Comparison of ENCODE assay signal across 1 cellular context in genomic region chr6:26956601-26957184, GRCh38.
TF ChIP-seq lines count a peak whose summit lies in the region.
"Not testable (repeated sequence)": the region's sequence is repeated elsewhere in the genome, so short reads cannot be mapped to it uniquely, and the experiment has no call there.

No MANE protein-coding gene starts in this region.

TF ChIP-seq in HepG2, 621 proteins besides CTCF, POLR2A, EP300 and RAD21 (continued from another document and continues in another):
- TF ChIP-seq, protein P1, sequence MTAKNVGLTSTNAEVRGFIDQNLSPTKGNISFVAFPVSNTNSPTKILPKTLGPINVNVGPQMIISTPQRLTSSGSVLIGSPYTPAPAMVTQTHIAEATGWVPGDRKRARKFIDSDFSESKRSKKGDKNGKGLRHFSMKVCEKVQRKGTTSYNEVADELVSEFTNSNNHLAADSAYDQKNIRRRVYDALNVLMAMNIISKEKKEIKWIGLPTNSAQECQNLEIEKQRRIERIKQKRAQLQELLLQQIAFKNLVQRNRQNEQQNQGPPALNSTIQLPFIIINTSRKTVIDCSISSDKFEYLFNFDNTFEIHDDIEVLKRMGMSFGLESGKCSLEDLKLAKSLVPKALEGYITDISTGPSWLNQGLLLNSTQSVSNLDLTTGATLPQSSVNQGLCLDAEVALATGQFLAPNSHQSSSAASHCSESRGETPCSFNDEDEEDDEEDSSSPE (CRISPR knock-in tag; IDR thresholded peaks at IDR 0.05) = peak; percentile 74
- TF ChIP-seq MIER3 (CRISPR knock-in tag; IDR thresholded peaks at IDR 0.05; ENCODE audit: borderline replicate concordance) (peak; percentile 84; the same call in 1 of the 2 replicates), RBM39 (IDR thresholded peaks at IDR 0.05; ENCODE audit: low read depth, low read length, poor library complexity, severe bottlenecking) (peak; percentile 57), SP1 (CRISPR knock-in tag; IDR thresholded peaks at IDR 0.05) (0 out of 2 replicates have a peak, but pooled peaks have one; percentile 40), MED1 (CRISPR knock-in tag; IDR thresholded peaks at IDR 0.05) (peak; percentile 79), FOXA1 (CRISPR knock-in tag; IDR thresholded peaks at IDR 0.05) (peak; percentile 19; the same call in 1 of the 2 replicates), ZNF263 (CRISPR knock-in tag; IDR thresholded peaks at IDR 0.05) (peak; percentile 25; the same call in 1 of the 2 replicates), ZNF614 (CRISPR knock-in tag; IDR thresholded peaks at IDR 0.05; ENCODE audit: borderline replicate concordance) (peak; percentile 43; the same call in 1 of the 2 replicates), KMT2B (CRISPR knock-in tag; IDR thresholded peaks at IDR 0.05) (peak; percentile 85), PHF8 (CRISPR knock-in tag; IDR thresholded peaks at IDR 0.05) (peak; percentile 68), POGZ (CRISPR knock-in tag; IDR thresholded peaks at IDR 0.05) (peak; percentile 87), ARHGAP35 (CRISPR knock-in tag; IDR thresholded peaks at IDR 0.05; ENCODE audit: borderline replicate concordance) (peak; percentile 76; the same call in 1 of the 2 replicates), SRY (CRISPR knock-in tag; IDR thresholded peaks at IDR 0.05) (0 out of 2 replicates have a peak, but pooled peaks have one; percentile 71), SATB2 (CRISPR knock-in tag; IDR thresholded peaks at IDR 0.05) (peak; percentile 36; the same call in 1 of the 2 replicates), ELF1 (CRISPR knock-in tag; IDR thresholded peaks at IDR 0.05) (peak; percentile 85), GATAD2A (CRISPR knock-in tag; IDR thresholded peaks at IDR 0.05) (peak; percentile 80), ZNF160 (CRISPR knock-in tag; IDR thresholded peaks at IDR 0.05) (peak; percentile 61; the same call in 1 of the 2 replicates), MTA1 (CRISPR knock-in tag; IDR thresholded peaks at IDR 0.05; ENCODE audit: borderline replicate concordance) (peak; percentile 54; the same call in 1 of the 2 replicates), REST (IDR thresholded peaks at IDR 0.05; ENCODE audit: borderline replicate concordance in 1 of 2, low read depth in 1 of 2, low read length in 2 of 2) (peak in 1 of 2 experiments; percentile 21; a peak in 1 of 4 replicates), GABPA (IDR thresholded peaks at IDR 0.05; ENCODE audit: low read depth, low read length) (peak; percentile 62), GABPA (CRISPR knock-in tag; IDR thresholded peaks at IDR 0.05; ENCODE audit: low read depth) (peak; percentile 74), CCDC6 (CRISPR knock-in tag; IDR thresholded peaks at IDR 0.05) (peak; percentile 50; the same call in 1 of the 2 replicates), ZSCAN31 (CRISPR knock-in tag; IDR thresholded peaks at IDR 0.05; ENCODE audit: low read depth) (peak; percentile 55; the same call in 1 of the 2 replicates), ZFX (CRISPR knock-in tag; IDR thresholded peaks at IDR 0.05; ENCODE audit: low read depth) (peak; percentile 65), RFXAP (CRISPR knock-in tag; IDR thresholded peaks at IDR 0.05; ENCODE audit: borderline replicate concordance) (peak; percentile 82), ZNF281 (CRISPR knock-in tag; IDR thresholded peaks at IDR 0.05; ENCODE audit: borderline replicate concordance) (peak; percentile 67), TAF1 (CRISPR knock-in tag; IDR thresholded peaks at IDR 0.05) (peak; percentile 71), MAX (IDR thresholded peaks at IDR 0.05) (peak; percentile 41; the same call in 1 of the 2 replicates), NFKB2 (CRISPR knock-in tag; IDR thresholded peaks at IDR 0.05; ENCODE audit: borderline replicate concordance) (peak; percentile 65; the same call in 1 of the 2 replicates), MYC (CRISPR knock-in tag; IDR thresholded peaks at IDR 0.05; ENCODE audit: borderline replicate concordance) (peak; percentile 86), ZNF766 (CRISPR knock-in tag; IDR thresholded peaks at IDR 0.05; ENCODE audit: borderline replicate concordance) (0 out of 2 replicates have a peak, but pooled peaks have one; percentile 79), BCL6 (CRISPR knock-in tag; IDR thresholded peaks at IDR 0.05) (peak; percentile 56; the same call in 1 of the 2 replicates), ZNF12 (CRISPR knock-in tag; IDR thresholded peaks at IDR 0.05) (0 out of 2 replicates have a peak, but pooled peaks have one; percentile 41), KAT7 (CRISPR knock-in tag; IDR thresholded peaks at IDR 0.05; ENCODE audit: borderline replicate concordance) (peak; percentile 67; the same call in 1 of the 2 replicates), FOXA3 (CRISPR knock-in tag; IDR thresholded peaks at IDR 0.05) (peak; percentile 65), RXRA (CRISPR knock-in tag; IDR thresholded peaks at IDR 0.05) (0 out of 2 replicates have a peak, but pooled peaks have one; percentile 27), KDM4B (CRISPR knock-in tag; IDR thresholded peaks at IDR 0.05) (0 out of 2 replicates have a peak, but pooled peaks have one; percentile 45)
- not testable (repeated sequence) for TF ChIP-seq SP1, FOXA1 (IDR thresholded peaks at IDR 0.05)
- TF ChIP-seq, protein P2, sequence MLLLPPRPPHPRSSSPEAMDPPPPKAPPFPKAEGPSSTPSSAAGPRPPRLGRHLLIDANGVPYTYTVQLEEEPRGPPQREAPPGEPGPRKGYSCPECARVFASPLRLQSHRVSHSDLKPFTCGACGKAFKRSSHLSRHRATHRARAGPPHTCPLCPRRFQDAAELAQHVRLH (CRISPR knock-in tag; IDR thresholded peaks at IDR 0.05; ENCODE audit: borderline replicate concordance, low read depth) = peak; percentile 80; the same call in 1 of the 2 replicates
- TF ChIP-seq, protein P3, sequence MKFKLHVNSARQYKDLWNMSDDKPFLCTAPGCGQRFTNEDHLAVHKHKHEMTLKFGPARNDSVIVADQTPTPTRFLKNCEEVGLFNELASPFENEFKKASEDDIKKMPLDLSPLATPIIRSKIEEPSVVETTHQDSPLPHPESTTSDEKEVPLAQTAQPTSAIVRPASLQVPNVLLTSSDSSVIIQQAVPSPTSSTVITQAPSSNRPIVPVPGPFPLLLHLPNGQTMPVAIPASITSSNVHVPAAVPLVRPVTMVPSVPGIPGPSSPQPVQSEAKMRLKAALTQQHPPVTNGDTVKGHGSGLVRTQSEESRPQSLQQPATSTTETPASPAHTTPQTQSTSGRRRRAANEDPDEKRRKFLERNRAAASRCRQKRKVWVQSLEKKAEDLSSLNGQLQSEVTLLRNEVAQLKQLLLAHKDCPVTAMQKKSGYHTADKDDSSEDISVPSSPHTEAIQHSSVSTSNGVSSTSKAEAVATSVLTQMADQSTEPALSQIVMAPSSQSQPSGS (CRISPR knock-in tag; IDR thresholded peaks at IDR 0.05) = peak; percentile 78; the same call in 1 of the 2 replicates
- TF ChIP-seq, protein P4, sequence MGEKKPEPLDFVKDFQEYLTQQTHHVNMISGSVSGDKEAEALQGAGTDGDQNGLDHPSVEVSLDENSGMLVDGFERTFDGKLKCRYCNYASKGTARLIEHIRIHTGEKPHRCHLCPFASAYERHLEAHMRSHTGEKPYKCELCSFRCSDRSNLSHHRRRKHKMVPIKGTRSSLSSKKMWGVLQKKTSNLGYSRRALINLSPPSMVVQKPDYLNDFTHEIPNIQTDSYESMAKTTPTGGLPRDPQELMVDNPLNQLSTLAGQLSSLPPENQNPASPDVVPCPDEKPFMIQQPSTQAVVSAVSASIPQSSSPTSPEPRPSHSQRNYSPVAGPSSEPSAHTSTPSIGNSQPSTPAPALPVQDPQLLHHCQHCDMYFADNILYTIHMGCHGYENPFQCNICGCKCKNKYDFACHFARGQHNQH (CRISPR knock-in tag; IDR thresholded peaks at IDR 0.05) = peak; percentile 84
- TF ChIP-seq, protein P5, sequence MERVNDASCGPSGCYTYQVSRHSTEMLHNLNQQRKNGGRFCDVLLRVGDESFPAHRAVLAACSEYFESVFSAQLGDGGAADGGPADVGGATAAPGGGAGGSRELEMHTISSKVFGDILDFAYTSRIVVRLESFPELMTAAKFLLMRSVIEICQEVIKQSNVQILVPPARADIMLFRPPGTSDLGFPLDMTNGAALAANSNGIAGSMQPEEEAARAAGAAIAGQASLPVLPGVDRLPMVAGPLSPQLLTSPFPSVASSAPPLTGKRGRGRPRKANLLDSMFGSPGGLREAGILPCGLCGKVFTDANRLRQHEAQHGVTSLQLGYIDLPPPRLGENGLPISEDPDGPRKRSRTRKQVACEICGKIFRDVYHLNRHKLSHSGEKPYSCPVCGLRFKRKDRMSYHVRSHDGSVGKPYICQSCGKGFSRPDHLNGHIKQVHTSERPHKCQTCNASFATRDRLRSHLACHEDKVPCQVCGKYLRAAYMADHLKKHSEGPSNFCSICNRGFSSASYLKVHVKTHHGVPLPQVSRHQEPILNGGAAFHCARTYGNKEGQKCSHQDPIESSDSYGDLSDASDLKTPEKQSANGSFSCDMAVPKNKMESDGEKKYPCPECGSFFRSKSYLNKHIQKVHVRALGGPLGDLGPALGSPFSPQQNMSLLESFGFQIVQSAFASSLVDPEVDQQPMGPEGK (CRISPR knock-in tag; IDR thresholded peaks at IDR 0.05) = peak; percentile 66; the same call in 1 of the 2 replicates
- TF ChIP-seq, protein P6, sequence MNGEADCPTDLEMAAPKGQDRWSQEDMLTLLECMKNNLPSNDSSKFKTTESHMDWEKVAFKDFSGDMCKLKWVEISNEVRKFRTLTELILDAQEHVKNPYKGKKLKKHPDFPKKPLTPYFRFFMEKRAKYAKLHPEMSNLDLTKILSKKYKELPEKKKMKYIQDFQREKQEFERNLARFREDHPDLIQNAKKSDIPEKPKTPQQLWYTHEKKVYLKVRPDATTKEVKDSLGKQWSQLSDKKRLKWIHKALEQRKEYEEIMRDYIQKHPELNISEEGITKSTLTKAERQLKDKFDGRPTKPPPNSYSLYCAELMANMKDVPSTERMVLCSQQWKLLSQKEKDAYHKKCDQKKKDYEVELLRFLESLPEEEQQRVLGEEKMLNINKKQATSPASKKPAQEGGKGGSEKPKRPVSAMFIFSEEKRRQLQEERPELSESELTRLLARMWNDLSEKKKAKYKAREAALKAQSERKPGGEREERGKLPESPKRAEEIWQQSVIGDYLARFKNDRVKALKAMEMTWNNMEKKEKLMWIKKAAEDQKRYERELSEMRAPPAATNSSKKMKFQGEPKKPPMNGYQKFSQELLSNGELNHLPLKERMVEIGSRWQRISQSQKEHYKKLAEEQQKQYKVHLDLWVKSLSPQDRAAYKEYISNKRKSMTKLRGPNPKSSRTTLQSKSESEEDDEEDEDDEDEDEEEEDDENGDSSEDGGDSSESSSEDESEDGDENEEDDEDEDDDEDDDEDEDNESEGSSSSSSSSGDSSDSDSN (CRISPR knock-in tag; IDR thresholded peaks at IDR 0.05) = peak; percentile 67; the same call in 1 of the 2 replicates
- TF ChIP-seq, protein P7, sequence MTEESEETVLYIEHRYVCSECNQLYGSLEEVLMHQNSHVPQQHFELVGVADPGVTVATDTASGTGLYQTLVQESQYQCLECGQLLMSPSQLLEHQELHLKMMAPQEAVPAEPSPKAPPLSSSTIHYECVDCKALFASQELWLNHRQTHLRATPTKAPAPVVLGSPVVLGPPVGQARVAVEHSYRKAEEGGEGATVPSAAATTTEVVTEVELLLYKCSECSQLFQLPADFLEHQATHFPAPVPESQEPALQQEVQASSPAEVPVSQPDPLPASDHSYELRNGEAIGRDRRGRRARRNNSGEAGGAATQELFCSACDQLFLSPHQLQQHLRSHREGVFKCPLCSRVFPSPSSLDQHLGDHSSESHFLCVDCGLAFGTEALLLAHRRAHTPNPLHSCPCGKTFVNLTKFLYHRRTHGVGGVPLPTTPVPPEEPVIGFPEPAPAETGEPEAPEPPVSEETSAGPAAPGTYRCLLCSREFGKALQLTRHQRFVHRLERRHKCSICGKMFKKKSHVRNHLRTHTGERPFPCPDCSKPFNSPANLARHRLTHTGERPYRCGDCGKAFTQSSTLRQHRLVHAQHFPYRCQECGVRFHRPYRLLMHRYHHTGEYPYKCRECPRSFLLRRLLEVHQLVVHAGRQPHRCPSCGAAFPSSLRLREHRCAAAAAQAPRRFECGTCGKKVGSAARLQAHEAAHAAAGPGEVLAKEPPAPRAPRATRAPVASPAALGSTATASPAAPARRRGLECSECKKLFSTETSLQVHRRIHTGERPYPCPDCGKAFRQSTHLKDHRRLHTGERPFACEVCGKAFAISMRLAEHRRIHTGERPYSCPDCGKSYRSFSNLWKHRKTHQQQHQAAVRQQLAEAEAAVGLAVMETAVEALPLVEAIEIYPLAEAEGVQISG (CRISPR knock-in tag; IDR thresholded peaks at IDR 0.05) = peak; percentile 98
